ENCODE assay signal across 21 cellular contexts in the genomic region with DNA sequence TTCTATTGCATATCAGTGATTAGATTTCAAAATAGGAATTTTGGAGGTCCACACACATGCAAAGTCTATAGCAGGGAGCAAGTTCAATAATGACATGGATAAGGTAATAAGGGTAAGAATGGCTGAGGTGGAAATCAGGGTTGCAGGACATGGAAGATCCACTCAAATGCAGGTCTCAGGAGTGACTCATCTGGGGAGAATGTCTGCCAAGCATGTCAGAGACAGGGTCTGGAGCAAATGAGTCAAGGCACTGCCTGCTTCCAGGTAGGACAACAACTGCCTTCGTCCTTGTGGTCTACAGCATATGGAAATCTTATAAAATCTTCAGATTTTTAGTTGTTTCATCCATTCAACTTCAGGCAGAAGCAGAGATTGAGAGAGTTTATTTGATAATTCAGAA.
DNase-seq lines count a peak whose midpoint lies in the region; ATAC-seq and TF ChIP-seq lines count a peak whose summit lies in the region.
"Had no signal": no experiment of that assay in that cellular context is flagged by ENCODE, and none has a peak within 500 bp of the region (broad histone marks: within the 10 kb centered on the region; RNA-seq: fewer than 3 reads in every experiment).

No MANE protein-coding gene starts in this region.

- H3K4me1 Mint-ChIP-seq in endodermal cell, result no peaks in the 10 kb centered on the region
- no peaks in the 10 kb centered on the region for H3K4me1 Mint-ChIP-seq in activated CD8-positive, alpha-beta T cell treated with anti-CD3 and anti-CD28 coated beads for 36 hours (ENCODE audit: low read depth)
- H3K4me1 Mint-ChIP-seq in CD8-positive, alpha-beta T cell (ENCODE audit: low read depth), result no peaks in the 10 kb centered on the region

- H3K27me3 ChIP-seq in RWPE2 (ENCODE audit: insufficient read depth, poor library complexity, severe bottlenecking) (no peaks in the 10 kb centered on the region), endodermal cell (ENCODE audit: control insufficient read depth, insufficient read depth, low read length, poor library complexity, severe bottlenecking) (no peaks in the 10 kb centered on the region)
- H3K27me3 ChIP-seq in CD8-positive, alpha-beta T cell (ENCODE audit: insufficient read depth, low read length), result no peaks in the 10 kb centered on the region
- H3K27me3 ChIP-seq: esophagus squamous epithelium, vagina had no signal

- H3K9me3 ChIP-seq in RWPE2 (ENCODE audit: severe bottlenecking) (no peaks in the 10 kb centered on the region), endodermal cell (ENCODE audit: control insufficient read depth, low read length) (no peaks in the 10 kb centered on the region), mesodermal cell (ENCODE audit: control insufficient read depth, low read length) (no peaks in the 10 kb centered on the region)
- H3K9me3 ChIP-seq in CD8-positive, alpha-beta T cell (ENCODE audit: low read length), result no peaks in the 10 kb centered on the region
- H3K9me3 ChIP-seq: esophagus squamous epithelium, vagina had no signal

- no peak overlapping the region for H3K4me3 ChIP-seq in RWPE2 (ENCODE audit: severe bottlenecking)
- no peak overlapping the region for H3K4me3 ChIP-seq in endodermal cell (ENCODE audit: low read length)
- H3K4me3 ChIP-seq in mesodermal cell (ENCODE audit: extremely low read depth, insufficient read depth, low read length, poor library complexity, severe bottlenecking), result no peak overlapping the region
- no peak overlapping the region for H3K4me3 ChIP-seq in CD8-positive, alpha-beta T cell (ENCODE audit: low read depth, low read length)
- H3K4me3 ChIP-seq: coronary artery, esophagus squamous epithelium, lung, vagina had no signal

- H3K27me3 Mint-ChIP-seq in endodermal cell (ENCODE audit: insufficient read depth), result no peaks in the 10 kb centered on the region
- H3K27me3 Mint-ChIP-seq in activated CD8-positive, alpha-beta T cell treated with anti-CD3 and anti-CD28 coated beads for 36 hours, result no peaks in the 10 kb centered on the region
- H3K27me3 Mint-ChIP-seq in CD8-positive, alpha-beta T cell (ENCODE audit: low read depth), result no peaks in the 10 kb centered on the region

- no peaks in the 10 kb centered on the region for H3K9me3 Mint-ChIP-seq in endodermal cell
- H3K9me3 Mint-ChIP-seq in activated CD8-positive, alpha-beta T cell treated with anti-CD3 and anti-CD28 coated beads for 36 hours, result peaks cover 5% of the 10 kb centered on the region
- peaks cover 6% of the 10 kb centered on the region for H3K9me3 Mint-ChIP-seq in CD8-positive, alpha-beta T cell
- H3K9me3 Mint-ChIP-seq: nephron progenitor cell had no signal

- POLR2A ChIA-PET in activated CD8-positive, alpha-beta T cell treated with anti-CD3 and anti-CD28 coated beads for 36 hours (lab: Charles Lee), result no interaction called here
- POLR2A ChIA-PET in CD8-positive, alpha-beta T cell (lab: Charles Lee), result no interaction called here

- ATAC-seq in RWPE2 (ENCODE audit: low read depth), result peak; percentile 80; the same call in 2 of the 3 replicates
- ATAC-seq in activated CD8-positive, alpha-beta T cell treated with anti-CD3 and anti-CD28 coated beads for 36 hours, result no peak
- ATAC-seq in CD8-positive, alpha-beta T cell, result no peak

- intact Hi-C loops in activated CD8-positive, alpha-beta T cell treated with anti-CD3 and anti-CD28 coated beads for 36 hours (cut with micrococcal nuclease), result no loop called here
- intact Hi-C loops in CD8-positive, alpha-beta T cell (cut with DNase I, micrococcal nuclease), result no loop called here

- no peaks in the 10 kb centered on the region for H3K36me3 ChIP-seq in RWPE2 (ENCODE audit: low read depth)
- no peaks in the 10 kb centered on the region for H3K36me3 ChIP-seq in endodermal cell (ENCODE audit: control insufficient read depth, insufficient read depth, low read length)
- no peaks in the 10 kb centered on the region for H3K36me3 ChIP-seq in mesodermal cell (ENCODE audit: control insufficient read depth, insufficient read depth, low read length)
- no peaks in the 10 kb centered on the region for H3K36me3 ChIP-seq in CD8-positive, alpha-beta T cell (ENCODE audit: insufficient read depth, low read length)
- H3K36me3 ChIP-seq: esophagus squamous epithelium, vagina had no signal

- no peaks in the 10 kb centered on the region for H3K36me3 Mint-ChIP-seq in endodermal cell (ENCODE audit: low read depth)
- H3K36me3 Mint-ChIP-seq in activated CD8-positive, alpha-beta T cell treated with anti-CD3 and anti-CD28 coated beads for 36 hours (ENCODE audit: low read depth), result no peaks in the 10 kb centered on the region
- no peaks in the 10 kb centered on the region for H3K36me3 Mint-ChIP-seq in CD8-positive, alpha-beta T cell

- no peak overlapping the region for H3K27ac ChIP-seq in RWPE2 (ENCODE audit: poor library complexity, severe bottlenecking)
- H3K27ac ChIP-seq in endodermal cell (ENCODE audit: low read depth, low read length), result no peak overlapping the region
- H3K27ac ChIP-seq in mesodermal cell (ENCODE audit: low read depth, low read length, severe bottlenecking), result peak overlapping the region; percentile 54
- no peak overlapping the region for H3K27ac ChIP-seq in CD8-positive, alpha-beta T cell (ENCODE audit: low read depth, low read length)
- H3K27ac ChIP-seq: coronary artery, esophagus squamous epithelium, vagina had no signal

- H3K4me3 Mint-ChIP-seq in endodermal cell, result no peak overlapping the region
- no peak overlapping the region for H3K4me3 Mint-ChIP-seq in activated CD8-positive, alpha-beta T cell treated with anti-CD3 and anti-CD28 coated beads for 36 hours
- no peak overlapping the region for H3K4me3 Mint-ChIP-seq in CD8-positive, alpha-beta T cell
- H3K4me3 Mint-ChIP-seq: nephron progenitor cell had no signal

- TF ChIP-seq CTCF in RWPE2 (IDR thresholded peaks at IDR 0.05; ENCODE audit: poor library complexity, severe bottlenecking) (no peak), endodermal cell (conservative IDR thresholded peaks at IDR 0.05) (no peak)
- TF ChIP-seq CTCF in activated CD8-positive, alpha-beta T cell treated with anti-CD3 and anti-CD28 coated beads for 36 hours (IDR thresholded peaks at IDR 0.05), result no peak
- no peak for TF ChIP-seq CTCF in CD8-positive, alpha-beta T cell (IDR thresholded peaks at IDR 0.05)

- peak; percentile 13 for DNase-seq in H4 (ENCODE audit: low spot score)
- DNase-seq in RWPE2 (ENCODE audit: low spot score), result no peak
- DNase-seq in endodermal cell, result peak; percentile 52
- no peak for DNase-seq in activated CD8-positive, alpha-beta T cell treated with anti-CD3 and anti-CD28 coated beads for 36 hours
- DNase-seq in RPMI8226, result no peak
- no peak for DNase-seq in CD8-positive, alpha-beta T cell
- no peak for DNase-seq in ecto neural progenitor cell (ENCODE audit: low spot score)
- DNase-seq: activated CD8-positive, alpha-beta memory T cell treated with anti-CD3 and anti-CD28 coated beads for 24 hours; amygdala; esophagus squamous epithelium; hippocampal formation; NCI-H187; NCI-H524; nephron progenitor cell; OCI-M1; retina had no signal

- H3K9ac ChIP-seq in endodermal cell (ENCODE audit: extremely low read depth, low read length, poor library complexity, severe bottlenecking), result no peak overlapping the region

- CTCF ChIA-PET in activated CD8-positive, alpha-beta T cell treated with anti-CD3 and anti-CD28 coated beads for 36 hours (lab: Charles Lee), result no interaction called here
- CTCF ChIA-PET in CD8-positive, alpha-beta T cell (lab: Charles Lee), result no interaction called here

- WGBS in endodermal cell (ENCODE audit: insufficient coverage in 1 of 2, insufficient read length in 1 of 2), 2 experiments, result 91 to 100% methylated on average over 1 of the region's 1 CpG
- no CpG with 5 or more reads among the region's 1 CpG for WGBS in mesodermal cell (ENCODE audit: insufficient coverage in 2 of 2), 2 experiments

- H3K4me1 ChIP-seq in RWPE2 (ENCODE audit: insufficient read depth, poor library complexity, severe bottlenecking) (no peaks in the 10 kb centered on the region), endodermal cell (ENCODE audit: control insufficient read depth, insufficient read depth, low read length) (no peaks in the 10 kb centered on the region), mesodermal cell (ENCODE audit: control insufficient read depth, insufficient read depth, low read length, poor library complexity, severe bottlenecking) (peaks cover 9% of the 10 kb centered on the region)
- H3K4me1 ChIP-seq in CD8-positive, alpha-beta T cell (ENCODE audit: insufficient read depth, low read length), result no peaks in the 10 kb centered on the region
- H3K4me1 ChIP-seq: esophagus squamous epithelium, vagina had no signal

- no peak overlapping the region for H3K27ac Mint-ChIP-seq in endodermal cell
- H3K27ac Mint-ChIP-seq in activated CD8-positive, alpha-beta T cell treated with anti-CD3 and anti-CD28 coated beads for 36 hours, result no peak overlapping the region
- no peak overlapping the region for H3K27ac Mint-ChIP-seq in CD8-positive, alpha-beta T cell
- H3K27ac Mint-ChIP-seq: activated T-helper 2 cell treated with anti-CD3 and anti-CD28 coated beads, Interferon-gamma antibody, Interleukin-2, Interleukin-4, amounts not matched to agents 10 μg/mL and 5 μg/mL and 100 μg/mL, durations not matched to agents 14 hours and 24 hours and 36 hours; nephron progenitor cell had no signal

Comparison
In these comparisons a context has a peak if more than half of its experiments do, and no peak if none do; other contexts are left out.
1. DNase-seq: peak in H4 (single experiment) and endodermal cell (single experiment); none in RWPE2 (single experiment), activated CD8-positive, alpha-beta T cell treated with anti-CD3 and anti-CD28 coated beads for 36 hours (single experiment), RPMI8226 (single experiment), CD8-positive, alpha-beta T cell (0 of 7) and ecto neural progenitor cell (single experiment).